In genomic region chr1:73593379-73593778, GRCh38 we compare ENCODE assay signal across 9 cellular contexts.
A peak's percentile ranks its signal among the peaks of the same experiment; 100 is the strongest.
DNase-seq lines count a peak whose midpoint lies in the region; FAIRE-seq and TF ChIP-seq lines count a peak whose summit lies in the region.
"Had no signal": no experiment of that assay in that cellular context is flagged by ENCODE, and none has a peak within 500 bp of the region (broad histone marks: within the 10 kb centered on the region; RNA-seq: fewer than 3 reads in every experiment).

No MANE protein-coding gene starts in this region.

- H3F3A ChIP-seq in PC-9 (ENCODE audit: insufficient read depth, low read depth), result no peaks in the 10 kb centered on the region

- CTCF ChIA-PET in PC-9 (lab: Charles Lee), result no interaction called here
- CTCF ChIA-PET in OCI-LY7 (lab: Charles Lee; ENCODE audit: unreplicated experiment), result no interaction called here

- POLR2A ChIA-PET in PC-9 (lab: Charles Lee; ENCODE audit: unreplicated experiment), result interaction anchor here (0.5 to 0.9 kb wide), 4 partner anchors 19 to 1139 kb away, joined by 3 to 6 read pairs (median 6); no protein-coding TSS in a partner anchor
- POLR2A ChIA-PET in OCI-LY7 (lab: Charles Lee), result no interaction called here

- 0 out of 2 replicates have a peak, but pooled peaks cover 6% of the 10 kb centered on the region for H3K9me3 ChIP-seq in PC-9 (ENCODE audit: insufficient read depth, low read depth)
- H3K9me3 ChIP-seq in small intestine (ENCODE audit: control insufficient read depth, low read depth), result no peaks in the 10 kb centered on the region
- no peaks in the 10 kb centered on the region for H3K9me3 ChIP-seq in tibial nerve
- H3K9me3 ChIP-seq in OCI-LY7 (ENCODE audit: low read length), result no peaks in the 10 kb centered on the region

- 6 to 13% (median 8%) methylated on average over 3 of the region's 3 CpGs for WGBS in small intestine, 3 donors
- 20 to 21% methylated on average over 3 of the region's 3 CpGs for WGBS in tibial nerve, 2 donors

- H3K4me1 ChIP-seq in PC-9 (replicated peaks; ENCODE audit: insufficient read depth) (peaks cover 18% of the 10 kb centered on the region), small intestine (ENCODE audit: control insufficient read depth in 2 of 2, insufficient read depth in 1 of 2, low read depth in 1 of 2, low read length in 1 of 2) (no peaks in the 10 kb centered on the region), tibial nerve (peaks cover 0 to 4% (median 0%) of the 10 kb centered on the region in 4 donors), OCI-LY7 (ENCODE audit: insufficient read depth, low read length, poor library complexity, severe bottlenecking) (no peaks in the 10 kb centered on the region)

- H3K79me2 ChIP-seq in PC-9 (ENCODE audit: low read depth) (no peaks in the 10 kb centered on the region), OCI-LY7 (ENCODE audit: insufficient read depth, low read depth, low read length) (no peaks in the 10 kb centered on the region)

- FAIRE-seq in small intestine (lab: Jason Lieb, UNC), result no peak

- H3K4me2 ChIP-seq in PC-9, result peak overlapping the region; percentile 57
- no peak overlapping the region for H3K4me2 ChIP-seq in OCI-LY7 (ENCODE audit: low read length)

- H2AFZ ChIP-seq in PC-9 (peak overlapping the region; percentile 59; the same call in 1 of the 2 replicates), OCI-LY7 (ENCODE audit: low read length) (no peak overlapping the region)

- no peaks in the 10 kb centered on the region for H4K20me1 ChIP-seq in PC-9 (ENCODE audit: insufficient read depth)
- H4K20me1 ChIP-seq in OCI-LY7 (ENCODE audit: insufficient read depth, low read length), result no peaks in the 10 kb centered on the region

- no peaks in the 10 kb centered on the region for H3K27me3 ChIP-seq in PC-9 (ENCODE audit: insufficient read depth, low read depth)
- no peaks in the 10 kb centered on the region for H3K27me3 ChIP-seq in small intestine (ENCODE audit: control insufficient read depth in 2 of 2, insufficient read depth in 2 of 2, low read length in 2 of 2)
- no peaks in the 10 kb centered on the region for H3K27me3 ChIP-seq in tibial nerve

- TF ChIP-seq CTCF in PC-9 (conservative IDR thresholded peaks at IDR 0.05) (no peak), fibroblast of mammary gland (conservative IDR thresholded peaks at IDR 0.05; ENCODE audit: control insufficient read depth, insufficient read depth, low read depth, low read length) (no peak), tibial nerve (IDR thresholded peaks at IDR 0.05) (no peak), OCI-LY7 (conservative IDR thresholded peaks at IDR 0.05; ENCODE audit: low read length) (no peak)

- H3K27ac ChIP-seq in PC-9 (no peak overlapping the region), small intestine (ENCODE audit: low read depth in 1 of 2, low read length in 1 of 2) (no peak overlapping the region), tibial nerve (no peak overlapping the region), substantia nigra (ENCODE audit: low read depth, low read length, poor library complexity, severe bottlenecking) (no peak overlapping the region), OCI-LY7 (ENCODE audit: low read depth, low read length, poor library complexity, severe bottlenecking) (no peak overlapping the region)

- H3K4me3 ChIP-seq in PC-9, result 0 out of 2 replicates have a peak overlapping the region, but pooled peaks have one; percentile 10
- no peak overlapping the region for H3K4me3 ChIP-seq in fibroblast of mammary gland (ENCODE audit: control insufficient read depth, low read depth, low read length)
- no peak overlapping the region for H3K4me3 ChIP-seq in small intestine (ENCODE audit: low read depth in 1 of 2, low read length in 2 of 2)
- H3K4me3 ChIP-seq in tibial nerve, result peak overlapping the region in 2 of 4 donors; percentile 0 to 17
- no peak overlapping the region for H3K4me3 ChIP-seq in OCI-LY7 (ENCODE audit: low read depth, low read length, poor library complexity, severe bottlenecking)

- TF ChIP-seq EP300 in tibial nerve (IDR thresholded peaks at IDR 0.05), result no peak

- H3K9me2 ChIP-seq in PC-9 (ENCODE audit: insufficient read depth) (0 out of 2 replicates have a peak, but pooled peaks cover 5% of the 10 kb centered on the region), OCI-LY7 (ENCODE audit: insufficient read depth, low read length) (no peaks in the 10 kb centered on the region)

- BruUV-seq in PC-9 (replicated peaks; lab: Mats Ljungman, UMichigan) (no TSS peak), OCI-LY7 (replicated peaks; lab: Mats Ljungman, UMichigan) (no TSS peak)

- H3K36me3 ChIP-seq in PC-9 (ENCODE audit: low read depth) (no peaks in the 10 kb centered on the region), small intestine (ENCODE audit: control insufficient read depth in 2 of 2, insufficient read depth in 2 of 2, low read length in 2 of 2) (no peaks in the 10 kb centered on the region), tibial nerve (no peaks in the 10 kb centered on the region), OCI-LY7 (ENCODE audit: insufficient read depth, low read length) (no peaks in the 10 kb centered on the region)

- DNase-seq in H4 (ENCODE audit: low spot score) (peak; percentile 92), PC-9 (peak; percentile 38 to 74), fibroblast of mammary gland (ENCODE audit: low read depth) (peak; percentile 1), small intestine (peak; percentile 77), tibial nerve (ENCODE audit: low spot score in 2 of 2) (no peak), substantia nigra (lab: John Stamatoyannopoulos, UW) (no peak), OCI-LY7 (ENCODE audit: low spot score) (no peak)
- DNase-seq in activated effector memory CD4-positive, alpha-beta T cell treated with anti-CD3 and anti-CD28 coated beads, Interleukin-2, amount 50 U/mL, for 16 hours, result no peak
- DNase-seq: activated naive CD4-positive, alpha-beta T cell treated with anti-CD3 and anti-CD28 coated beads, Interleukin-2, amount 10 ng/mL, durations not matched to agents 7 days and 5 days had no signal

- intact Hi-C loops in PC-9 (cut with micrococcal nuclease; ENCODE audit: unreplicated experiment) (no loop called here), OCI-LY7 (cut with micrococcal nuclease; ENCODE audit: unreplicated experiment) (no loop called here)

- no peak for TF ChIP-seq POLR2A in tibial nerve (IDR thresholded peaks at IDR 0.05)

Comparison
In these comparisons a context has a peak if more than half of its experiments do, and no peak if none do; other contexts are left out.
1. DNase-seq: peak in H4 (single experiment), PC-9 (2 of 2), fibroblast of mammary gland (single experiment) and small intestine (single experiment); none in tibial nerve (0 of 2), activated effector memory CD4-positive, alpha-beta T cell treated with anti-CD3 and anti-CD28 coated beads, Interleukin-2, amount 50 U/mL, for 16 hours (single experiment), substantia nigra (0 of 49) and OCI-LY7 (single experiment).